In genomic region chr2:40027968-40028367, GRCh38 we compare ENCODE assay signal across 18 cellular contexts.
"Had no signal": no experiment of that assay in that cellular context is flagged by ENCODE, and none has a peak within 500 bp of the region (broad histone marks: within the 10 kb centered on the region; RNA-seq: fewer than 3 reads in every experiment).

No MANE protein-coding gene starts in this region.

- H3K4me3 ChIP-seq: left lung, sigmoid colon, upper lobe of left lung had no signal

- H3K27ac ChIP-seq: left lung, sigmoid colon, upper lobe of left lung had no signal

- H3K36me3 Mint-ChIP-seq: memory B cell, natural killer cell had no signal

- H3K27me3 Mint-ChIP-seq: activated B cell treated with CpG ODN at 0.5 μM for 24 hours; activated CD4-positive, alpha-beta T cell treated with anti-CD3 and anti-CD28 coated beads, Interleukin-2, amount 10 ng/mL, durations not matched to agents 24 days and 14 days; activated naive CD8-positive, alpha-beta T cell treated with anti-CD3 and anti-CD28 coated beads, Interleukin-2, amount 50 U/mL, for 24 hours; central memory CD8-positive, alpha-beta T cell; stimulated activated naive CD8-positive, alpha-beta T cell treated with anti-CD3 and anti-CD28 coated beads, Interleukin-15, Interleukin-2, amounts not matched to agents 100 ng/mL and 50 ng/mL, for 24 hours had no signal

- H3K4me1 ChIP-seq: left lung, sigmoid colon, upper lobe of left lung had no signal

- H3K27ac Mint-ChIP-seq: activated B cell treated with CpG ODN at 0.5 μM for 24 hours; activated CD4-positive, alpha-beta T cell treated with anti-CD3 and anti-CD28 coated beads, Interleukin-2, amount 10 ng/mL, durations not matched to agents 24 days and 14 days; activated naive CD8-positive, alpha-beta T cell treated with anti-CD3 and anti-CD28 coated beads, Interleukin-2, amount 50 U/mL, for 24 hours; activated T-helper 1 cell treated with anti-CD3 and anti-CD28 coated beads, Interleukin-12 subunit alpha, Interleukin-12 subunit beta, Interleukin-2, Interleukin-4 antibody, amounts not matched to agents 30 ng/mL and 10 ng/mL and 1 ng/mL, durations not matched to agents 14 hours and 24 hours and 36 hours; memory B cell; natural killer cell; stimulated activated naive CD8-positive, alpha-beta T cell treated with anti-CD3 and anti-CD28 coated beads, Interleukin-15, Interleukin-2, amounts not matched to agents 100 ng/mL and 50 ng/mL, for 24 hours; T-helper 1 cell treated with Interleukin-12 subunit alpha and Interleukin-12 subunit beta and Interleukin-4 antibody, amounts not matched to agents 30 μg/mL and 1 μg/mL, for 36 hours had no signal

- H3K4me1 Mint-ChIP-seq: central memory CD8-positive, alpha-beta T cell; memory B cell; natural killer cell had no signal

- DNase-seq: activated B cell treated with CpG ODN at 0.5 μM for 24 hours; activated CD4-positive, alpha-beta T cell treated with anti-CD3 and anti-CD28 coated beads, Interleukin-2, amount 10 ng/mL, durations not matched to agents 24 days and 14 days; activated naive CD4-positive, alpha-beta T cell treated with Interleukin-2 at 50 U/mL for 16 hours; activated naive CD8-positive, alpha-beta T cell treated with anti-CD3 and anti-CD28 coated beads, Interleukin-2, amount 50 U/mL, for 24 hours; effector memory CD4-positive, alpha-beta T cell; foreskin melanocyte; head of caudate nucleus; left lung; natural killer cell; sigmoid colon; stimulated activated CD4-positive, alpha-beta T cell treated with anti-CD3 and anti-CD28 coated beads, Interleukin-4, amount 100 ng/mL, for 1 hour; stimulated activated CD8-positive, alpha-beta memory T cell treated with anti-CD3 and anti-CD28 coated beads, Interleukin-4, amount 100 ng/mL, for 48 hours; upper lobe of left lung had no signal

- H3K36me3 ChIP-seq: left lung, sigmoid colon, upper lobe of left lung had no signal

- H3K27me3 ChIP-seq: left lung, sigmoid colon, upper lobe of left lung had no signal

- ATAC-seq: activated naive CD8-positive, alpha-beta T cell treated with anti-CD3 and anti-CD28 coated beads, Interleukin-2, amount 50 U/mL, for 24 hours; left lung; natural killer cell had no signal

- H3K9me3 ChIP-seq: sigmoid colon, upper lobe of left lung had no signal

- H3K4me3 Mint-ChIP-seq: activated B cell treated with CpG ODN at 0.5 μM for 24 hours; activated CD4-positive, alpha-beta T cell treated with anti-CD3 and anti-CD28 coated beads, Interleukin-2, amount 10 ng/mL, durations not matched to agents 24 days and 14 days; activated naive CD8-positive, alpha-beta T cell treated with anti-CD3 and anti-CD28 coated beads, Interleukin-2, amount 50 U/mL, for 24 hours; activated T-helper 1 cell treated with anti-CD3 and anti-CD28 coated beads, Interleukin-12 subunit alpha, Interleukin-12 subunit beta, Interleukin-2, Interleukin-4 antibody, amounts not matched to agents 30 ng/mL and 10 ng/mL and 1 ng/mL, durations not matched to agents 14 hours and 24 hours and 36 hours; central memory CD8-positive, alpha-beta T cell; memory B cell; natural killer cell; stimulated activated naive CD8-positive, alpha-beta T cell treated with anti-CD3 and anti-CD28 coated beads, Interleukin-15, Interleukin-2, amounts not matched to agents 100 ng/mL and 50 ng/mL, for 24 hours; T-helper 1 cell treated with Interleukin-12 subunit alpha and Interleukin-12 subunit beta and Interleukin-4 antibody, amounts not matched to agents 30 μg/mL and 1 μg/mL, for 36 hours had no signal
